Comparison of ENCODE assay signal across 22 cellular contexts in the genomic region with DNA sequence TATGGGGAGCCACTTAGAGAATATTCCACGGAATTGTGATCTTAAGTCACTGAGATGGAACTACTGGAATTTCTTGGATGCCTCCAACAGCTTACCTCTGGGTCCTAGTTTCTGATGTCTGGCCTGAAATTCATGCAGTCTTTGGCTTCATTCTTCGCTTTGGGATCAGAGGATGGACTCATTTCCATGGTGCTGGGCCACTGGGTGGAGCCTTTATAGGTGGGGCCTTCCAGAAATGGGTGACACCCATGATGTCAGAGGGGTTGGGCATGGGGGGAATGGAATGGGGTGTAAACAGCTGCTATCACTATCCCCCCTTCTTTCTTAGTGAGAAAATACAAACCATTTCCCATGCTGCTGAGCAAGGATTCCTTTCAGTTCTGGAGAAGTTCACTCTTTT.
"Had no signal": no experiment of that assay in that cellular context is flagged by ENCODE, and none has a peak within 500 bp of the region (broad histone marks: within the 10 kb centered on the region; RNA-seq: fewer than 3 reads in every experiment).

No MANE protein-coding gene starts in this region.

- H3K36me3 ChIP-seq: cardiac muscle cell, esophagus muscularis mucosa, left lung, ovary, sigmoid colon, spleen, tibial nerve, vagina had no signal

- DNase-seq: activated CD4-positive, alpha-beta T cell treated with anti-CD3 and anti-CD28 coated beads, Interleukin-2, amount 10 ng/mL, durations not matched to agents 24 days and 14 days; activated CD8-positive, alpha-beta T cell treated with anti-CD3 and anti-CD28 coated beads for 36 hours; activated naive CD4-positive, alpha-beta T cell treated with anti-CD3 and anti-CD28 coated beads, Interleukin-2, amount 10 ng/mL, durations not matched to agents 7 days and 5 days; activated naive CD8-positive, alpha-beta T cell treated with anti-CD3 and anti-CD28 coated beads, Interleukin-2, amount 50 U/mL, for 24 hours; activated T-cell treated with anti-CD3 and anti-CD28 coated beads, Interleukin-2, amount 50 U/mL, for 24 hours; dermis blood vessel endothelial cell; effector memory CD4-positive, alpha-beta T cell; foreskin fibroblast; glutamatergic neuron; left lung; naive thymus-derived CD8-positive, alpha-beta T cell; ovary; sigmoid colon; spleen; stimulated activated CD4-positive, alpha-beta T cell treated with anti-CD3 and anti-CD28 coated beads, Interleukin-4, amount 100 ng/mL, for 4 hours; T-cell had no signal

- H3K4me3 Mint-ChIP-seq: activated CD4-positive, alpha-beta T cell treated with anti-CD3 and anti-CD28 coated beads, Interleukin-2, amount 10 ng/mL, durations not matched to agents 24 days and 14 days; activated CD8-positive, alpha-beta T cell treated with anti-CD3 and anti-CD28 coated beads for 36 hours; activated naive CD4-positive, alpha-beta T cell treated with anti-CD3 and anti-CD28 coated beads, Interleukin-2, amount 10 ng/mL, durations not matched to agents 7 days and 5 days; activated naive CD8-positive, alpha-beta T cell treated with anti-CD3 and anti-CD28 coated beads, Interleukin-2, amount 50 U/mL, for 24 hours; activated T-cell treated with anti-CD3 and anti-CD28 coated beads, Interleukin-2, amount 50 U/mL, for 24 hours; naive thymus-derived CD8-positive, alpha-beta T cell; stimulated activated memory B cell treated with anti-CD40 and anti-IgM and Interleukin-4, amounts not matched to agents 10 μg/mL and 1 μg/mL and 100 μg/mL, for 72 hours; T-cell had no signal

- H3K9me3 ChIP-seq: esophagus muscularis mucosa, left lung, ovary, sigmoid colon, spleen, tibial nerve, vagina had no signal

- H3K27me3 ChIP-seq: cardiac muscle cell, esophagus muscularis mucosa, left lung, ovary, sigmoid colon, spleen, tibial nerve, vagina had no signal

- H3K4me1 Mint-ChIP-seq: activated CD4-positive, alpha-beta T cell treated with anti-CD3 and anti-CD28 coated beads, Interleukin-2, amount 10 ng/mL, durations not matched to agents 24 days and 14 days; activated naive CD4-positive, alpha-beta T cell treated with anti-CD3 and anti-CD28 coated beads, Interleukin-2, amount 10 ng/mL, durations not matched to agents 7 days and 5 days; activated naive CD8-positive, alpha-beta T cell treated with anti-CD3 and anti-CD28 coated beads, Interleukin-2, amount 50 U/mL, for 24 hours; T-cell had no signal

- H3K4me1 ChIP-seq: esophagus muscularis mucosa, left lung, tibial nerve, vagina had no signal

- H3K9me3 Mint-ChIP-seq: activated CD8-positive, alpha-beta T cell treated with anti-CD3 and anti-CD28 coated beads for 36 hours; activated naive CD4-positive, alpha-beta T cell treated with anti-CD3 and anti-CD28 coated beads, Interleukin-2, amount 10 ng/mL, durations not matched to agents 7 days and 5 days; activated naive CD8-positive, alpha-beta T cell treated with anti-CD3 and anti-CD28 coated beads, Interleukin-2, amount 50 U/mL, for 24 hours; activated T-cell treated with anti-CD3 and anti-CD28 coated beads, Interleukin-2, amount 50 U/mL, for 24 hours; naive thymus-derived CD8-positive, alpha-beta T cell; stimulated activated memory B cell treated with anti-CD40 and anti-IgM and Interleukin-4, amounts not matched to agents 10 μg/mL and 1 μg/mL and 100 μg/mL, for 72 hours; T-cell had no signal

- H3K36me3 Mint-ChIP-seq: activated naive CD4-positive, alpha-beta T cell treated with anti-CD3 and anti-CD28 coated beads, Interleukin-2, amount 10 ng/mL, durations not matched to agents 7 days and 5 days; naive thymus-derived CD8-positive, alpha-beta T cell; stimulated activated memory B cell treated with anti-CD40 and anti-IgM and Interleukin-4, amounts not matched to agents 10 μg/mL and 1 μg/mL and 100 μg/mL, for 72 hours; T-cell had no signal

- FAIRE-seq: endothelial cell of umbilical vein had no signal

- H3K27ac ChIP-seq: cardiac muscle cell, esophagus muscularis mucosa, left lung, ovary, sigmoid colon, spleen, tibial nerve, vagina had no signal

- H3K4me3 ChIP-seq: cardiac muscle cell, esophagus muscularis mucosa, left lung, ovary, sigmoid colon, spleen, tibial nerve, vagina had no signal

- H3K27me3 Mint-ChIP-seq: activated CD4-positive, alpha-beta T cell treated with anti-CD3 and anti-CD28 coated beads, Interleukin-2, amount 10 ng/mL, durations not matched to agents 24 days and 14 days; activated CD8-positive, alpha-beta T cell treated with anti-CD3 and anti-CD28 coated beads for 36 hours; activated T-cell treated with anti-CD3 and anti-CD28 coated beads, Interleukin-2, amount 50 U/mL, for 24 hours; naive thymus-derived CD8-positive, alpha-beta T cell; stimulated activated memory B cell treated with anti-CD40 and anti-IgM and Interleukin-4, amounts not matched to agents 10 μg/mL and 1 μg/mL and 100 μg/mL, for 72 hours; T-cell had no signal

- H3K27ac Mint-ChIP-seq: activated CD4-positive, alpha-beta T cell treated with anti-CD3 and anti-CD28 coated beads, Interleukin-2, amount 10 ng/mL, durations not matched to agents 24 days and 14 days; activated CD8-positive, alpha-beta T cell treated with anti-CD3 and anti-CD28 coated beads for 36 hours; activated naive CD4-positive, alpha-beta T cell treated with anti-CD3 and anti-CD28 coated beads, Interleukin-2, amount 10 ng/mL, durations not matched to agents 7 days and 5 days; activated naive CD8-positive, alpha-beta T cell treated with anti-CD3 and anti-CD28 coated beads, Interleukin-2, amount 50 U/mL, for 24 hours; activated T-cell treated with anti-CD3 and anti-CD28 coated beads, Interleukin-2, amount 50 U/mL, for 24 hours; T-cell had no signal
